Comparison of ENCODE assay signal across 14 cellular contexts in the genomic region with DNA sequence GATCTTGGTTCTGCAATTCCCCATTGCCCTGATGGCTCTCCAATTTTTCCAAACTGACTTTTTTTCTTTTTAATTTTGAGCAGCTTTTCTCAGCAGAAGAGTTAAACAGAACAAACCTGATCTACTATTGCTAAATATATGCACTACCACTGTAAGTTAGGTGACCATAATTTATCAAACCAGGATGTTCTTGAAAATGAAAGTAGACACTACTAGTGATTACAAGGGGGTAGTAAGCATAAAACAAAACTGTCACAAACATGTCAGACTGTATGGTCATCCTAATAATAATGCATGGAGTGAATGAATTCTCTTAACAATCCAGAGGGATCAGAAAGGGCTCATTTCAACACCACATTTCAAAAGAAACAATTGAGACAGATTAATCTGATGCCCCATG.
DNase-seq lines count a peak whose midpoint lies in the region; ATAC-seq and TF ChIP-seq lines count a peak whose summit lies in the region.
"Had no signal": no experiment of that assay in that cellular context is flagged by ENCODE, and none has a peak within 500 bp of the region (broad histone marks: within the 10 kb centered on the region; RNA-seq: fewer than 3 reads in every experiment).

No MANE protein-coding gene starts in this region.

- peaks cover 4% of the 10 kb centered on the region for H3K9me3 ChIP-seq in cardiac muscle cell (ENCODE audit: low read depth)
- H3K9me3 ChIP-seq in endodermal cell (ENCODE audit: control insufficient read depth, low read length) = peaks cover 56% of the 10 kb centered on the region
- peaks cover 0 to 32% (median 16%) of the 10 kb centered on the region in 5 donors for H3K9me3 ChIP-seq in subcutaneous abdominal adipose tissue (ENCODE audit: control insufficient read depth in 5 of 5, low read length in 5 of 5)

- H3K36me3 Mint-ChIP-seq in T-cell (peaks cover 58% of the 10 kb centered on the region), endodermal cell (ENCODE audit: low read depth) (peaks cover 38% of the 10 kb centered on the region), glutamatergic neuron (ENCODE audit: unreplicated experiment) (peaks cover 24% of the 10 kb centered on the region), progenitor cell of endocrine pancreas (ENCODE audit: insufficient read depth) (peaks cover 18% of the 10 kb centered on the region)

- DNase-seq in cardiac muscle cell (ENCODE audit: low read depth in 1 of 2, low spot score in 1 of 2) (no peak), Right ventricle myocardium inferior (ENCODE audit: missing footprints) (no peak), T-cell (no peak), endodermal cell (no peak), glutamatergic neuron (no peak), progenitor cell of endocrine pancreas (ENCODE audit: low spot score, unreplicated experiment) (no peak)
- DNase-seq: ACHN, NCI-H1048, NCI-H1694, NCI-H69, PC-3 had no signal

- H3K27me3 ChIP-seq in cardiac muscle cell (no peaks in the 10 kb centered on the region), endodermal cell (ENCODE audit: control insufficient read depth, insufficient read depth, low read length, poor library complexity, severe bottlenecking) (no peaks in the 10 kb centered on the region), subcutaneous abdominal adipose tissue (ENCODE audit: control insufficient read depth in 5 of 5, insufficient read depth in 4 of 5, low read length in 5 of 5) (no peaks in the 10 kb centered on the region)

- CTCF ChIA-PET in T-cell (lab: Charles Lee) = no interaction called here

- H3K9me3 Mint-ChIP-seq in T-cell = peaks cover 14 to 26% (median 19%) of the 10 kb centered on the region in 3 donors
- peaks cover 48% of the 10 kb centered on the region for H3K9me3 Mint-ChIP-seq in endodermal cell
- peaks cover 13% of the 10 kb centered on the region for H3K9me3 Mint-ChIP-seq in glutamatergic neuron (ENCODE audit: unreplicated experiment)
- peaks cover 40% of the 10 kb centered on the region for H3K9me3 Mint-ChIP-seq in progenitor cell of endocrine pancreas (ENCODE audit: low read depth)

- TF ChIP-seq CTCF in cardiac muscle cell (IDR thresholded peaks at IDR 0.05; ENCODE audit: low read depth, low read length) (no peak), endodermal cell (conservative IDR thresholded peaks at IDR 0.05) (no peak), glutamatergic neuron (IDR thresholded peaks at IDR 0.05; ENCODE audit: partially characterized antibody, unreplicated experiment) (no peak), progenitor cell of endocrine pancreas (IDR thresholded peaks at IDR 0.05; ENCODE audit: unreplicated experiment) (no peak)

- H3K9ac ChIP-seq in endodermal cell (ENCODE audit: extremely low read depth, low read length, poor library complexity, severe bottlenecking) = no peak overlapping the region
- no peak overlapping the region for H3K9ac ChIP-seq in subcutaneous abdominal adipose tissue (ENCODE audit: low read length in 5 of 5)

- POLR2A ChIA-PET in T-cell (lab: Charles Lee) = interaction anchor here in 1 of 2 donors (0.7 kb wide), 1 partner anchor 48 kb away, joined by 3 read pairs; no protein-coding TSS in a partner anchor

- H3K27ac ChIP-seq in cardiac muscle cell (peak overlapping the region; percentile 71), endodermal cell (ENCODE audit: low read depth, low read length) (no peak overlapping the region), subcutaneous abdominal adipose tissue (ENCODE audit: low read depth, low read length) (peak overlapping the region; percentile 7)

- intact Hi-C loops in Right ventricle myocardium inferior (cut with DNase I) = loop anchor here (2.0 to 5.0 kb wide), 3 partner anchors 27 to 183 kb away; partner anchors contain the start of gene FOXN3

- peaks cover 40% of the 10 kb centered on the region for H3K4me1 ChIP-seq in cardiac muscle cell (ENCODE audit: low read depth)
- H3K4me1 ChIP-seq in endodermal cell (ENCODE audit: control insufficient read depth, insufficient read depth, low read length) = peaks cover 6% of the 10 kb centered on the region
- peaks cover 0 to 18% (median 0%) of the 10 kb centered on the region in 5 donors for H3K4me1 ChIP-seq in subcutaneous abdominal adipose tissue (ENCODE audit: control insufficient read depth in 5 of 5, insufficient read depth in 5 of 5, low read length in 5 of 5)

- no peaks in the 10 kb centered on the region for H3K36me3 ChIP-seq in cardiac muscle cell
- H3K36me3 ChIP-seq in endodermal cell (ENCODE audit: control insufficient read depth, insufficient read depth, low read length) = no peaks in the 10 kb centered on the region
- peaks cover 0 to 2% (median 0%) of the 10 kb centered on the region in 5 donors for H3K36me3 ChIP-seq in subcutaneous abdominal adipose tissue (ENCODE audit: control insufficient read depth in 5 of 5, insufficient read depth in 5 of 5, low read length in 5 of 5)

- H3K4me3 ChIP-seq in cardiac muscle cell (no peak overlapping the region), endodermal cell (ENCODE audit: low read length) (peak overlapping the region; percentile 62), subcutaneous abdominal adipose tissue (ENCODE audit: low read depth in 1 of 5, low read length in 5 of 5) (no peak overlapping the region)
- H3K4me3 ChIP-seq: K562 had no signal

- H3K4me3 Mint-ChIP-seq in T-cell = no peak overlapping the region
- H3K4me3 Mint-ChIP-seq in endodermal cell = no peak overlapping the region
- no peak overlapping the region for H3K4me3 Mint-ChIP-seq in glutamatergic neuron (ENCODE audit: unreplicated experiment)
- no peak overlapping the region for H3K4me3 Mint-ChIP-seq in progenitor cell of endocrine pancreas (ENCODE audit: low read depth)
- H3K4me3 Mint-ChIP-seq: B cell had no signal

- H3K27me3 Mint-ChIP-seq in T-cell (no peaks in the 10 kb centered on the region), endodermal cell (ENCODE audit: insufficient read depth) (no peaks in the 10 kb centered on the region), glutamatergic neuron (ENCODE audit: unreplicated experiment) (no peaks in the 10 kb centered on the region), progenitor cell of endocrine pancreas (no peaks in the 10 kb centered on the region)
- H3K27me3 Mint-ChIP-seq: B cell had no signal

- H3K27ac Mint-ChIP-seq in T-cell (peak overlapping the region; percentile 38 to 71), endodermal cell (no peak overlapping the region), glutamatergic neuron (ENCODE audit: unreplicated experiment) (no peak overlapping the region), progenitor cell of endocrine pancreas (no peak overlapping the region)
- H3K27ac Mint-ChIP-seq: B cell had no signal

- no peak for ATAC-seq in Right ventricle myocardium inferior
- no peak for ATAC-seq in T-cell (replicated peaks in 1 of 4)
- ATAC-seq: K562, PC-3 had no signal

- H3K4me1 Mint-ChIP-seq in T-cell (peaks cover 31 to 48% (median 43%) of the 10 kb centered on the region in 3 donors), endodermal cell (peaks cover 22% of the 10 kb centered on the region), glutamatergic neuron (ENCODE audit: low read depth, unreplicated experiment) (peaks cover 8% of the 10 kb centered on the region), progenitor cell of endocrine pancreas (ENCODE audit: low read depth) (peaks cover 7% of the 10 kb centered on the region)

Comparison
In these comparisons a context has a peak if more than half of its experiments do, and no peak if none do; other contexts are left out.
1. H3K27ac Mint-ChIP-seq: peak in T-cell (2 of 2); none in endodermal cell (single experiment), glutamatergic neuron (single experiment) and progenitor cell of endocrine pancreas (single experiment).